10 cellular contexts compared by ENCODE assay signal in the genomic region with DNA sequence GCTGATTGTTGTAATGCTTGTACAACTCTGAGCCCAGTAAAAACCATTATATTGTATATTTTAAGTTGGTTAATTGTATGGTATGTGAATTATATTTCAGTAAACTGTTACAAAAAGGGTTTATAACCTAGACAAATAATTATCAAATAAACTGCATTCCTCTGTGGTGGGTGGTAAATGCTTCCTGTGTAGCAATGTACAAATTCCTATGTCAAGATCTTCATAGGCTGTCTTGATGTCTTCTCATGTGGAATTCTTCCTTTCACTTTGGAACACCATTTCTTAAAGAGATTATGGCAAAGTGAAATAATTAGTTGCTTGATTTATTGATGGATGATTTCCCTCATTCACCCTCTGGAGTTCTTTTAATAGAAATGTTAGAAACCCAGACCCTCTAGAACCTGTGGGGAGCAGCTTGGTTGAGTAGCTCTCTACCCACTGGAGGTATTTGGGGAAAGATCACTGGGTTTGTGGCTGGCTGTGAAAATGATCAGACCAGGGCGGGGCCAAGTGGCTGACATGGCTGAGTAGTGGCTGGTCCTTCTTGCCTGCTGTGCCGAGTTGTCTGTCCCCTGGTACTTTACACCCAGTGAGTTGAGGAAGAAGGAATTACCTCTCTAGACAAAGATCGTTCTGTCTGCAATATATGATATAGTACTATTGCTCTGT. TPM values are rescaled to one million over a fixed set of nuclear protein-coding genes. Genes with fewer than 3 reads are reported as not detected.
DNase-seq lines count a peak whose midpoint lies in the region; ATAC-seq, FAIRE-seq and TF ChIP-seq lines count a peak whose summit lies in the region.
"Had no signal": no experiment of that assay in that cellular context is flagged by ENCODE, and none has a peak within 500 bp of the region (broad histone marks: within the 10 kb centered on the region; RNA-seq: fewer than 3 reads in every experiment).

No MANE protein-coding gene starts in this region.

- H3K27me3 ChIP-seq in CD4-positive, alpha-beta memory T cell (ENCODE audit: insufficient read depth, low read length) = no peaks in the 10 kb centered on the region
- H3K27me3 ChIP-seq in PC-9 (ENCODE audit: insufficient read depth, low read depth) = no peaks in the 10 kb centered on the region

- peaks cover 78 to 98% (median 90%) of the 10 kb centered on the region in 4 donors for H3K4me1 Mint-ChIP-seq in CD4-positive, alpha-beta memory T cell
- peaks cover 81 to 95% of the 10 kb centered on the region in 2 donors for H3K4me1 Mint-ChIP-seq in immature natural killer cell

- TF ChIP-seq CTCF in PC-9 (conservative IDR thresholded peaks at IDR 0.05) = no peak

- ATAC-seq in HG03280 (IDR thresholded peaks at IDR 0.05; ENCODE audit: unreplicated experiment) = no peak

- no peak overlapping the region for H3K4me3 ChIP-seq in CD4-positive, alpha-beta memory T cell (ENCODE audit: low read length in 2 of 2)
- no peak overlapping the region for H3K4me3 ChIP-seq in PC-9

- BruUV-seq in PC-9 (replicated peaks; lab: Mats Ljungman, UMichigan) = no TSS peak

- no peak for DNase-seq in CD4-positive, alpha-beta memory T cell
- no peak for DNase-seq in GM19239 (ENCODE audit: insufficient read length, low spot score)
- DNase-seq in PC-9 = no peak
- DNase-seq in immature natural killer cell = no peak
- DNase-seq in AG08396 (ENCODE audit: low spot score) = no peak
- DNase-seq in amygdala (lab: John Stamatoyannopoulos, UW) = no peak
- no peak for DNase-seq in NCI-H446 (lab: John Stamatoyannopoulos, UW)
- DNase-seq: DMS79, glutamatergic neuron had no signal

- no peaks in the 10 kb centered on the region for H4K20me1 ChIP-seq in PC-9 (ENCODE audit: insufficient read depth)

- no peaks in the 10 kb centered on the region for H3K36me3 ChIP-seq in CD4-positive, alpha-beta memory T cell (ENCODE audit: insufficient read depth, low read length)
- no peaks in the 10 kb centered on the region for H3K36me3 ChIP-seq in PC-9 (ENCODE audit: low read depth)

- peaks cover 0 to 15% (median 12%) of the 10 kb centered on the region in 8 donors for H3K9me3 Mint-ChIP-seq in CD4-positive, alpha-beta memory T cell
- H3K9me3 Mint-ChIP-seq in immature natural killer cell = peaks cover 0 to 15% (median 5%) of the 10 kb centered on the region in 6 donors

- POLR2A ChIA-PET in CD4-positive, alpha-beta memory T cell (lab: Charles Lee; ENCODE audit: partially characterized antibody) = interaction anchor here (0.9 to 8.5 kb wide), 10 partner anchors 9 to 111 kb away, joined by 3 to 95 read pairs (median 4); a partner anchor contains a TSS
- POLR2A ChIA-PET in PC-9 (lab: Charles Lee; ENCODE audit: unreplicated experiment) = no interaction called here

- H3K9me2 ChIP-seq in PC-9 (ENCODE audit: insufficient read depth) = no peaks in the 10 kb centered on the region

- H3K27ac Mint-ChIP-seq in CD4-positive, alpha-beta memory T cell = peak overlapping the region; percentile 83 to 97 (median 92)
- peak overlapping the region; percentile 71 to 89 (median 86) for H3K27ac Mint-ChIP-seq in immature natural killer cell

- H2AFZ ChIP-seq in PC-9 = no peak overlapping the region

- H3K9me3 ChIP-seq in CD4-positive, alpha-beta memory T cell (ENCODE audit: control insufficient read depth in 1 of 2, low read length in 2 of 2) = peaks cover 0 to 4% of the 10 kb centered on the region in 2 donors
- no peaks in the 10 kb centered on the region; the same call in 1 of the 2 replicates for H3K9me3 ChIP-seq in PC-9 (ENCODE audit: insufficient read depth, low read depth)

- peak overlapping the region; percentile 1 to 86 (median 78) for H3K4me3 Mint-ChIP-seq in CD4-positive, alpha-beta memory T cell
- peak overlapping the region; percentile 59 to 80 (median 70) for H3K4me3 Mint-ChIP-seq in immature natural killer cell

- no peaks in the 10 kb centered on the region for H3K79me2 ChIP-seq in PC-9 (ENCODE audit: low read depth)

- H3K36me3 Mint-ChIP-seq in CD4-positive, alpha-beta memory T cell = peaks cover 6 to 22% of the 10 kb centered on the region in 2 donors
- H3K36me3 Mint-ChIP-seq in immature natural killer cell = peaks cover 7 to 14% (median 12%) of the 10 kb centered on the region in 3 donors

- H3K27ac ChIP-seq in CD4-positive, alpha-beta memory T cell (ENCODE audit: low read depth, low read length) = peak overlapping the region; percentile 55
- peak overlapping the region; percentile 54; the same call in 1 of the 2 replicates for H3K27ac ChIP-seq in PC-9

- peak; percentile 54 for FAIRE-seq in GM19239 (lab: Jason Lieb, UNC)

- H3K27me3 Mint-ChIP-seq in CD4-positive, alpha-beta memory T cell = no peaks in the 10 kb centered on the region
- peaks cover 0 to 2% (median 1%) of the 10 kb centered on the region in 3 donors for H3K27me3 Mint-ChIP-seq in immature natural killer cell (ENCODE audit: low read depth in 3 of 3)

- intact Hi-C loops in CD4-positive, alpha-beta memory T cell (cut with micrococcal nuclease) = no loop called here
- intact Hi-C loops in PC-9 (cut with micrococcal nuclease; ENCODE audit: unreplicated experiment) = no loop called here

- peaks cover 97% of the 10 kb centered on the region for H3K4me1 ChIP-seq in CD4-positive, alpha-beta memory T cell (ENCODE audit: insufficient read depth, low read length)
- H3K4me1 ChIP-seq in PC-9 (replicated peaks; ENCODE audit: insufficient read depth) = peaks cover 35% of the 10 kb centered on the region

- H3K4me2 ChIP-seq in PC-9 = 0 out of 2 replicates have a peak overlapping the region, but pooled peaks have one; percentile 54

- CTCF ChIA-PET in CD4-positive, alpha-beta memory T cell (lab: Charles Lee; ENCODE audit: partially characterized antibody) = interaction anchor here (0.6 to 10.8 kb wide), 10 partner anchors 9 to 180 kb away, joined by 3 to 133 read pairs (median 8); no protein-coding TSS in a partner anchor
- CTCF ChIA-PET in PC-9 (lab: Charles Lee) = interaction anchor here (0.6 to 0.9 kb wide), 2 partner anchors 23 to 24 kb away, joined by 3 to 4 read pairs; no protein-coding TSS in a partner anchor

- H3F3A ChIP-seq in PC-9 (ENCODE audit: insufficient read depth, low read depth) = peaks cover 24% of the 10 kb centered on the region; the same call in 1 of the 2 replicates

RNA-seq across cellular contexts. Expression of a gene that starts 22.4 kb away (rescaled TPM):
- total RNA-seq in CD4-positive, alpha-beta memory T cell = 10 to 100 TPM; 78.1 to 81.3 TPM
- polyA plus RNA-seq in CD4-positive, alpha-beta memory T cell = 10 to 100 TPM in 1 of 2 donors, 1 to 10 TPM in 1; 4.4 to 17.9 TPM
- 33.5 and 37.7 TPM in 2 replicates for total RNA-seq in PC-9 (2021)
- polyA plus RNA-seq in immature natural killer cell = 1 to 10 TPM; 2.2 to 7.3 (median 4.0) TPM
